Comparison of ENCODE assay signal across 14 cellular contexts in the genomic region with DNA sequence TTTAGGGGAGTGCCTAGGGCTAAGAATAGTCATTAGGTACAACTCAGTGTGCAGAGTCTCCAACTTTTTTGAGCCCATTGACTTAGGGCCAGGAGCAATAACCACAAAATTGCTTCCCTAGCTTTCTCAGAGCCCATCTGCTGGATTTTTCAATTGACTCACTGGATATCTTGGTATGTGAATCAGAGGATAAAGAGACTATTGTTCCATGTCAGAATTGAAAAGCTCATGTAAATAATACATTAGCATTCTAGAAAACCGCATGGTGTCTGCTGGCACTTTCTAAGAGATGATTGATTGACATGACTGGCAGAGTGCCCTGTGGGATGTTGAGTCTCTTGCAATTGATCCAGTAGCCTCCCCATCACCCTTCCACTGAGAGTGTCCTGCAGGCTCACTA.
A peak's percentile ranks its signal among the peaks of the same experiment; 100 is the strongest.
DNase-seq lines count a peak whose midpoint lies in the region; ATAC-seq and TF ChIP-seq lines count a peak whose summit lies in the region.
"Had no signal": no experiment of that assay in that cellular context is flagged by ENCODE, and none has a peak within 500 bp of the region (broad histone marks: within the 10 kb centered on the region; RNA-seq: fewer than 3 reads in every experiment).

No MANE protein-coding gene starts in this region.

- H3K4me2 ChIP-seq in neuronal stem cell (ENCODE audit: insufficient read depth, low read length, poor library complexity, severe bottlenecking) = no peak overlapping the region

- H3K79me1 ChIP-seq in neuronal stem cell (ENCODE audit: low read depth, low read length) = no peaks in the 10 kb centered on the region

- no peak overlapping the region for H2AFZ ChIP-seq in neuronal stem cell (ENCODE audit: low read length)

- no peak overlapping the region for H3K18ac ChIP-seq in neuronal stem cell (ENCODE audit: low read length)

- no peak overlapping the region for H3K14ac ChIP-seq in neuronal stem cell (ENCODE audit: low read length)

- peaks cover 12% of the 10 kb centered on the region for H3K36me3 Mint-ChIP-seq in WTC11

- H3K9ac ChIP-seq in neuronal stem cell (ENCODE audit: low read depth, low read length, poor library complexity) = no peak overlapping the region

- no peaks in the 10 kb centered on the region for H3K27me3 ChIP-seq in neuronal stem cell (ENCODE audit: control insufficient read depth in 3 of 3, insufficient read depth in 3 of 3, low read depth in 1 of 3, low read length in 3 of 3)
- H3K27me3 ChIP-seq: dorsolateral prefrontal cortex had no signal

- no peaks in the 10 kb centered on the region for H3K4me1 Mint-ChIP-seq in WTC11
- H3K4me1 Mint-ChIP-seq: naive B cell had no signal

- H3K27me3 Mint-ChIP-seq in WTC11 (ENCODE audit: low read depth) = no peaks in the 10 kb centered on the region
- H3K27me3 Mint-ChIP-seq: naive B cell had no signal

- H3K9me3 Mint-ChIP-seq in WTC11 = peaks cover 23% of the 10 kb centered on the region

- no peak for TF ChIP-seq CTCF in AG10803 (conservative IDR thresholded peaks at IDR 0.05; ENCODE audit: low read length)
- no peak for TF ChIP-seq CTCF in WTC11 (IDR thresholded peaks at IDR 0.05)

- no peak overlapping the region for H2AK5ac ChIP-seq in neuronal stem cell (ENCODE audit: low read depth, low read length)

- no peaks in the 10 kb centered on the region for H3K36me3 ChIP-seq in neuronal stem cell (replicated peaks in 1 of 2; ENCODE audit: control insufficient read depth in 2 of 2, insufficient read depth in 2 of 2, low read length in 2 of 2)

- H3K4me3 ChIP-seq in AG10803 (ENCODE audit: low read length) (no peak overlapping the region), neuronal stem cell (ENCODE audit: low read length in 2 of 2) (no peak overlapping the region)
- H3K4me3 ChIP-seq: dorsolateral prefrontal cortex had no signal

- no peak overlapping the region for H2BK15ac ChIP-seq in neuronal stem cell (ENCODE audit: low read length)

- H3K4ac ChIP-seq in neuronal stem cell (ENCODE audit: low read length) = no peak overlapping the region

- H2BK120ac ChIP-seq in neuronal stem cell (ENCODE audit: low read depth, low read length) = no peak overlapping the region

- H3K4me1 ChIP-seq in neuronal stem cell (ENCODE audit: control insufficient read depth in 2 of 2, insufficient read depth in 1 of 2, low read depth in 1 of 2, low read length in 2 of 2) = peaks cover 0 to 1% of the 10 kb centered on the region in 2 donors

- CTCF ChIA-PET in WTC11 (lab: Charles Lee) = no interaction called here

- no peak overlapping the region for H3K4me3 Mint-ChIP-seq in WTC11
- H3K4me3 Mint-ChIP-seq: naive B cell had no signal

- POLR2A ChIA-PET in WTC11 (lab: Charles Lee) = no interaction called here

- H3K9me3 ChIP-seq in neuronal stem cell (replicated peaks in 1 of 2; ENCODE audit: control insufficient read depth in 2 of 2, insufficient read depth in 1 of 2, low read depth in 1 of 2, low read length in 2 of 2) = peaks cover under 1 to 2% of the 10 kb centered on the region in 2 donors

- WGBS in neuronal stem cell (ENCODE audit: extremely low coverage in 2 of 2, insufficient read length in 2 of 2, insufficient replicate concordance in 1 of 2), 2 donors = no CpG with 5 or more reads among the region's 1 CpG

- H3K27ac Mint-ChIP-seq in WTC11 = no peak overlapping the region
- H3K27ac Mint-ChIP-seq: naive B cell had no signal

- no peak overlapping the region for H2BK12ac ChIP-seq in neuronal stem cell (ENCODE audit: low read length)

- ATAC-seq in SK-N-SH treated with all-trans-retinoic acid at 6 μM for 48 hours (no peak), WTC11 (no peak), HG03520 (IDR thresholded peaks at IDR 0.05; ENCODE audit: unreplicated experiment) (no peak)
- ATAC-seq: stimulated activated naive CD8-positive, alpha-beta T cell treated with anti-CD3 and anti-CD28 coated beads, Interleukin-15, Interleukin-2, amounts not matched to agents 100 U/mL and 50 U/mL, for 24 hours had no signal

- H3K27ac ChIP-seq in neuronal stem cell (replicated peaks; ENCODE audit: low read length) = no peak overlapping the region
- H3K27ac ChIP-seq: dorsolateral prefrontal cortex had no signal

- H4K8ac ChIP-seq in neuronal stem cell (ENCODE audit: low read depth, low read length) = no peak overlapping the region

- H3K23ac ChIP-seq in neuronal stem cell (ENCODE audit: low read depth, low read length, poor library complexity) = no peak overlapping the region

- no peak overlapping the region for H2BK5ac ChIP-seq in neuronal stem cell (ENCODE audit: low read length)

- peak; percentile 86 for DNase-seq in AG10803 (ENCODE audit: low read depth)
- DNase-seq in HS-27A (ENCODE audit: low read depth) = peak; percentile 31
- DNase-seq in glomerular visceral epithelial cell (ENCODE audit: extremely low spot score) = peak; percentile 87
- no peak for DNase-seq in WTC11 (ENCODE audit: low spot score)
- DNase-seq in inferior parietal cortex (ENCODE audit: extremely low spot score) = no peak
- no peak for DNase-seq in neuronal stem cell (ENCODE audit: low spot score)
- DNase-seq: activated CD4-positive, alpha-beta T cell treated with anti-CD3 and anti-CD28 coated beads, Interleukin-2, amount 50 U/mL, for 4 hours; activated naive CD4-positive, alpha-beta T cell treated with Interleukin-2 at 50 U/mL for 16 hours; dorsolateral prefrontal cortex; naive B cell; NCI-H1694; stimulated activated naive CD8-positive, alpha-beta T cell treated with anti-CD3 and anti-CD28 coated beads, Interleukin-15, Interleukin-2, amounts not matched to agents 100 U/mL and 50 U/mL, for 24 hours had no signal

- H4K91ac ChIP-seq in neuronal stem cell (ENCODE audit: low read depth, low read length, poor library complexity) = no peak overlapping the region

TF ChIP-seq in SK-N-SH treated with all-trans-retinoic acid at 6 μM for 48 hours, 23 proteins besides CTCF, POLR2A, EP300 and RAD21:
- 0 out of 2 replicates have a peak, but pooled peaks have one; percentile 30 for TF ChIP-seq ISL1 (CRISPR knock-in tag; IDR thresholded peaks at IDR 0.05)
- no peak for TF ChIP-seq TOX (CRISPR knock-in tag; IDR thresholded peaks at IDR 0.05; ENCODE audit: borderline replicate concordance)

TF ChIP-seq in WTC11, 78 proteins besides CTCF, POLR2A, EP300 and RAD21 (continues in another document):
- TF ChIP-seq, protein P1, sequence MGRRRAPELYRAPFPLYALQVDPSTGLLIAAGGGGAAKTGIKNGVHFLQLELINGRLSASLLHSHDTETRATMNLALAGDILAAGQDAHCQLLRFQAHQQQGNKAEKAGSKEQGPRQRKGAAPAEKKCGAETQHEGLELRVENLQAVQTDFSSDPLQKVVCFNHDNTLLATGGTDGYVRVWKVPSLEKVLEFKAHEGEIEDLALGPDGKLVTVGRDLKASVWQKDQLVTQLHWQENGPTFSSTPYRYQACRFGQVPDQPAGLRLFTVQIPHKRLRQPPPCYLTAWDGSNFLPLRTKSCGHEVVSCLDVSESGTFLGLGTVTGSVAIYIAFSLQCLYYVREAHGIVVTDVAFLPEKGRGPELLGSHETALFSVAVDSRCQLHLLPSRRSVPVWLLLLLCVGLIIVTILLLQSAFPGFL (CRISPR knock-in tag; IDR thresholded peaks at IDR 0.05; ENCODE audit: borderline replicate concordance) = no peak
- no peak for TF ChIP-seq ZNF423 (CRISPR knock-in tag; IDR thresholded peaks at IDR 0.05)
- TF ChIP-seq GABPB1 (CRISPR knock-in tag; IDR thresholded peaks at IDR 0.05) = no peak
- TF ChIP-seq, protein P2, sequence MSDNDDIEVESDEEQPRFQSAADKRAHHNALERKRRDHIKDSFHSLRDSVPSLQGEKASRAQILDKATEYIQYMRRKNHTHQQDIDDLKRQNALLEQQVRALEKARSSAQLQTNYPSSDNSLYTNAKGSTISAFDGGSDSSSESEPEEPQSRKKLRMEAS (CRISPR knock-in tag; IDR thresholded peaks at IDR 0.05) = no peak
- no peak for TF ChIP-seq ATF1 (CRISPR knock-in tag; IDR thresholded peaks at IDR 0.05)
- TF ChIP-seq, protein P3, sequence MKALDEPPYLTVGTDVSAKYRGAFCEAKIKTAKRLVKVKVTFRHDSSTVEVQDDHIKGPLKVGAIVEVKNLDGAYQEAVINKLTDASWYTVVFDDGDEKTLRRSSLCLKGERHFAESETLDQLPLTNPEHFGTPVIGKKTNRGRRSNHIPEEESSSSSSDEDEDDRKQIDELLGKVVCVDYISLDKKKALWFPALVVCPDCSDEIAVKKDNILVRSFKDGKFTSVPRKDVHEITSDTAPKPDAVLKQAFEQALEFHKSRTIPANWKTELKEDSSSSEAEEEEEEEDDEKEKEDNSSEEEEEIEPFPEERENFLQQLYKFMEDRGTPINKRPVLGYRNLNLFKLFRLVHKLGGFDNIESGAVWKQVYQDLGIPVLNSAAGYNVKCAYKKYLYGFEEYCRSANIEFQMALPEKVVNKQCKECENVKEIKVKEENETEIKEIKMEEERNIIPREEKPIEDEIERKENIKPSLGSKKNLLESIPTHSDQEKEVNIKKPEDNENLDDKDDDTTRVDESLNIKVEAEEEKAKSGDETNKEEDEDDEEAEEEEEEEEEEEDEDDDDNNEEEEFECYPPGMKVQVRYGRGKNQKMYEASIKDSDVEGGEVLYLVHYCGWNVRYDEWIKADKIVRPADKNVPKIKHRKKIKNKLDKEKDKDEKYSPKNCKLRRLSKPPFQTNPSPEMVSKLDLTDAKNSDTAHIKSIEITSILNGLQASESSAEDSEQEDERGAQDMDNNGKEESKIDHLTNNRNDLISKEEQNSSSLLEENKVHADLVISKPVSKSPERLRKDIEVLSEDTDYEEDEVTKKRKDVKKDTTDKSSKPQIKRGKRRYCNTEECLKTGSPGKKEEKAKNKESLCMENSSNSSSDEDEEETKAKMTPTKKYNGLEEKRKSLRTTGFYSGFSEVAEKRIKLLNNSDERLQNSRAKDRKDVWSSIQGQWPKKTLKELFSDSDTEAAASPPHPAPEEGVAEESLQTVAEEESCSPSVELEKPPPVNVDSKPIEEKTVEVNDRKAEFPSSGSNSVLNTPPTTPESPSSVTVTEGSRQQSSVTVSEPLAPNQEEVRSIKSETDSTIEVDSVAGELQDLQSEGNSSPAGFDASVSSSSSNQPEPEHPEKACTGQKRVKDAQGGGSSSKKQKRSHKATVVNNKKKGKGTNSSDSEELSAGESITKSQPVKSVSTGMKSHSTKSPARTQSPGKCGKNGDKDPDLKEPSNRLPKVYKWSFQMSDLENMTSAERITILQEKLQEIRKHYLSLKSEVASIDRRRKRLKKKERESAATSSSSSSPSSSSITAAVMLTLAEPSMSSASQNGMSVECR (CRISPR knock-in tag; IDR thresholded peaks at IDR 0.05; ENCODE audit: borderline replicate concordance) = no peak
- no peak for TF ChIP-seq OVOL2 (CRISPR knock-in tag; IDR thresholded peaks at IDR 0.05; ENCODE audit: borderline replicate concordance)
- TF ChIP-seq ELF4 (CRISPR knock-in tag; IDR thresholded peaks at IDR 0.05; ENCODE audit: low read depth) = no peak
- no peak for TF ChIP-seq JUN (CRISPR knock-in tag; IDR thresholded peaks at IDR 0.05)
- TF ChIP-seq, protein P4, sequence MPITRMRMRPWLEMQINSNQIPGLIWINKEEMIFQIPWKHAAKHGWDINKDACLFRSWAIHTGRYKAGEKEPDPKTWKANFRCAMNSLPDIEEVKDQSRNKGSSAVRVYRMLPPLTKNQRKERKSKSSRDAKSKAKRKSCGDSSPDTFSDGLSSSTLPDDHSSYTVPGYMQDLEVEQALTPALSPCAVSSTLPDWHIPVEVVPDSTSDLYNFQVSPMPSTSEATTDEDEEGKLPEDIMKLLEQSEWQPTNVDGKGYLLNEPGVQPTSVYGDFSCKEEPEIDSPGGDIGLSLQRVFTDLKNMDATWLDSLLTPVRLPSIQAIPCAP (CRISPR knock-in tag; IDR thresholded peaks at IDR 0.05) = no peak

Comparison
In these comparisons a context has a peak if more than half of its experiments do, and no peak if none do; other contexts are left out.
1. DNase-seq: peak in AG10803 (single experiment), HS-27A (single experiment) and glomerular visceral epithelial cell (single experiment); none in WTC11 (single experiment), inferior parietal cortex (single experiment) and neuronal stem cell (single experiment).